Comparison of ENCODE assay signal across 21 cellular contexts in genomic region chr18:52572036-52572750, GRCh38.
DNase-seq lines count a peak whose midpoint lies in the region; ATAC-seq, FAIRE-seq and TF ChIP-seq lines count a peak whose summit lies in the region.
"Had no signal": no experiment of that assay in that cellular context is flagged by ENCODE, and none has a peak within 500 bp of the region (broad histone marks: within the 10 kb centered on the region; RNA-seq: fewer than 3 reads in every experiment).

No MANE protein-coding gene starts in this region.

- H3K36me3 ChIP-seq in WERI-Rb-1 (no peaks in the 10 kb centered on the region), testis (ENCODE audit: low read depth, missing control alignments) (no peaks in the 10 kb centered on the region)
- H3K36me3 ChIP-seq: BLaER1, SJSA1 had no signal

- TF ChIP-seq CTCF in WERI-Rb-1 (IDR thresholded peaks at IDR 0.05; ENCODE audit: low read depth, low read length) (no peak), testis (IDR thresholded peaks at IDR 0.05) (no peak)

- 48 to 52% methylated on average over 10 to 12 of the region's 12 CpGs for WGBS in testis, 2 donors

- H3K9me3 ChIP-seq in WERI-Rb-1 (ENCODE audit: severe bottlenecking) = no peaks in the 10 kb centered on the region
- no peaks in the 10 kb centered on the region for H3K9me3 ChIP-seq in testis
- H3K9me3 ChIP-seq: BLaER1, SJSA1 had no signal

- H3K4me3 Mint-ChIP-seq in stimulated activated memory B cell treated with anti-CD40 and anti-IgM and Interleukin-4, amounts not matched to agents 10 μg/mL and 1 μg/mL and 100 μg/mL, for 72 hours = no peak overlapping the region
- H3K4me3 Mint-ChIP-seq: CD4-positive, alpha-beta T cell had no signal

- H3K36me3 Mint-ChIP-seq in stimulated activated memory B cell treated with anti-CD40 and anti-IgM and Interleukin-4, amounts not matched to agents 10 μg/mL and 1 μg/mL and 100 μg/mL, for 72 hours = no peaks in the 10 kb centered on the region

- DNase-seq in NCI-H1417 treated with DMSO at 0.1 percent for 48 hours (lab: John Stamatoyannopoulos, UW) (peak; percentile 63), WERI-Rb-1 (peak; percentile 55), left kidney (ENCODE audit: low read depth, low spot score) (peak; percentile 42), GM12891 (ENCODE audit: insufficient read length, low spot score) (no peak), EL (no peak), testis (no peak)
- no peak for DNase-seq in stimulated activated CD4-positive, alpha-beta T cell treated with anti-CD3 and anti-CD28 coated beads, Interleukin-15, amount 100 ng/mL, for 24 hours
- DNase-seq: CD4-positive, alpha-beta T cell; COR-L47; DMS 273 treated with DMSO at 0.1 percent for 48 hours; GOT3; MM.1S; NCI-H1694; NCI-H2081; NCI-H2171 treated with DMSO at 0.1 percent for 48 hours had no signal

- FAIRE-seq in GM12891 (lab: Jason Lieb, UNC) = no peak
- FAIRE-seq: GM18507, K562, RCC 7860 had no signal

- intact Hi-C loops in testis (cut with DNase I; ENCODE audit: low total_unique reads) = no loop called here

- ATAC-seq in stimulated activated memory B cell treated with anti-CD40 and anti-IgM and Interleukin-4, amounts not matched to agents 10 μg/mL and 1 μg/mL and 100 μg/mL, for 72 hours = peak; percentile 31
- ATAC-seq: K562 had no signal

- H3K27ac ChIP-seq in WERI-Rb-1 (peak overlapping the region; percentile 70), testis (no peak overlapping the region)
- H3K27ac ChIP-seq: BLaER1, SJSA1 had no signal

- no peaks in the 10 kb centered on the region for H3K9me3 Mint-ChIP-seq in stimulated activated memory B cell treated with anti-CD40 and anti-IgM and Interleukin-4, amounts not matched to agents 10 μg/mL and 1 μg/mL and 100 μg/mL, for 72 hours
- H3K9me3 Mint-ChIP-seq: CD4-positive, alpha-beta T cell had no signal

- no peaks in the 10 kb centered on the region for H3K27me3 Mint-ChIP-seq in stimulated activated memory B cell treated with anti-CD40 and anti-IgM and Interleukin-4, amounts not matched to agents 10 μg/mL and 1 μg/mL and 100 μg/mL, for 72 hours
- H3K27me3 Mint-ChIP-seq: CD4-positive, alpha-beta T cell had no signal

- no peaks in the 10 kb centered on the region for H3K4me1 Mint-ChIP-seq in stimulated activated memory B cell treated with anti-CD40 and anti-IgM and Interleukin-4, amounts not matched to agents 10 μg/mL and 1 μg/mL and 100 μg/mL, for 72 hours

- H3K4me3 ChIP-seq in WERI-Rb-1 (ENCODE audit: low read depth, low read length) (no peak overlapping the region), testis (no peak overlapping the region)
- H3K4me3 ChIP-seq: BLaER1, K562, SJSA1 had no signal

- TF ChIP-seq POLR2A in GM12891 (IDR thresholded peaks at IDR 0.05; ENCODE audit: low read depth, low read length) (no peak), testis (IDR thresholded peaks at IDR 0.05) (no peak)

- H3K27me3 ChIP-seq in WERI-Rb-1 (ENCODE audit: insufficient read depth, low read depth, severe bottlenecking) (no peaks in the 10 kb centered on the region), testis (no peaks in the 10 kb centered on the region)
- H3K27me3 ChIP-seq: BLaER1, SJSA1 had no signal

- H3K27ac Mint-ChIP-seq in stimulated activated memory B cell treated with anti-CD40 and anti-IgM and Interleukin-4, amounts not matched to agents 10 μg/mL and 1 μg/mL and 100 μg/mL, for 72 hours = no peak overlapping the region
- H3K27ac Mint-ChIP-seq: CD4-positive, alpha-beta T cell had no signal

- H3K4me1 ChIP-seq in testis = no peaks in the 10 kb centered on the region
- H3K4me1 ChIP-seq: BLaER1, SJSA1 had no signal

TF ChIP-seq in GM12891, 5 proteins besides CTCF, POLR2A, EP300 and RAD21:
- TF ChIP-seq PAX5 (IDR thresholded peaks at IDR 0.05; ENCODE audit: insufficient read depth, low read length, severe bottlenecking) (no peak), SPI1 (IDR thresholded peaks at IDR 0.05; ENCODE audit: low read depth, low read length) (no peak), POU2F2 (IDR thresholded peaks at IDR 0.05; ENCODE audit: low read depth, low read length) (no peak), POLR2AphosphoS5 (IDR thresholded peaks at IDR 0.05; ENCODE audit: low read depth, low read length) (no peak), TAF1 (IDR thresholded peaks at IDR 0.05; ENCODE audit: low read depth, low read length) (no peak)

Comparison
In these comparisons a context has a peak if more than half of its experiments do, and no peak if none do; other contexts are left out.
1. DNase-seq: peak in NCI-H1417 treated with DMSO at 0.1 percent for 48 hours (single experiment), WERI-Rb-1 (single experiment) and left kidney (single experiment); none in stimulated activated CD4-positive, alpha-beta T cell treated with anti-CD3 and anti-CD28 coated beads, Interleukin-15, amount 100 ng/mL, for 24 hours (single experiment), GM12891 (single experiment), EL (single experiment) and testis (single experiment).